8 cellular contexts compared by ENCODE assay signal in genomic region chr1:25247829-25248754, GRCh38. TPM values are rescaled to one million over a fixed set of nuclear protein-coding genes. Genes with fewer than 3 reads are reported as not detected.
DNase-seq lines count a peak whose midpoint lies in the region; ATAC-seq, FAIRE-seq and TF ChIP-seq lines count a peak whose summit lies in the region.

No MANE protein-coding gene starts in this region.

- no peak for TF ChIP-seq POLR2A in transverse colon (IDR thresholded peaks at IDR 0.05)

- peak overlapping the region; percentile 99 to 100 for H3K4me3 ChIP-seq in kidney (ENCODE audit: low read length in 2 of 2)
- peak overlapping the region; percentile 77 to 98 (median 90) for H3K4me3 ChIP-seq in transverse colon

- H3K4me1 ChIP-seq in kidney (ENCODE audit: control insufficient read depth in 1 of 2, insufficient read depth in 1 of 2, low read depth in 1 of 2, low read length in 2 of 2) (peaks cover 5 to 11% of the 10 kb centered on the region in 2 donors), transverse colon (peaks cover 13 to 34% (median 25%) of the 10 kb centered on the region in 4 donors)

- no peaks in the 10 kb centered on the region for H3K9me3 Mint-ChIP-seq in activated T-helper 17 cell treated with anti-CD3 and anti-CD28 coated beads, Interleukin-2, amount 50 U/mL, for 72 hours

- peaks cover 46% of the 10 kb centered on the region for H3K36me3 Mint-ChIP-seq in activated T-helper 17 cell treated with anti-CD3 and anti-CD28 coated beads, Interleukin-2, amount 50 U/mL, for 72 hours (ENCODE audit: low read depth)

- in situ Hi-C loops in transverse colon (cut with MboI; ENCODE audit: low pct_ligation_motif_present in 1 of 4, low pct_unique_long_range_greater_than_20kb in 1 of 4, low sequenced_read_pairs in 3 of 4): no loop called here

- no peak for TF ChIP-seq EP300 in transverse colon (IDR thresholded peaks at IDR 0.05; ENCODE audit: low read depth)

- H3K4me1 Mint-ChIP-seq in activated T-helper 17 cell treated with anti-CD3 and anti-CD28 coated beads, Interleukin-2, amount 50 U/mL, for 72 hours: peaks cover 27% of the 10 kb centered on the region

- no peak for FAIRE-seq in kidney (lab: Jason Lieb, UNC)

- no peak for DNase-seq in kidney
- DNase-seq in transverse colon: no peak
- DNase-seq in AML-193 (lab: John Stamatoyannopoulos, UW): no peak
- DNase-seq in NOMO-1 treated with dmso at 0.1 percent for 144 hours (lab: John Stamatoyannopoulos, UW; ENCODE audit: unreplicated experiment): no peak
- no peak for DNase-seq in head of caudate nucleus

- peak overlapping the region; percentile 54 to 94 for H3K9ac ChIP-seq in kidney (ENCODE audit: low read length in 2 of 2)

- TF ChIP-seq CTCF in GM12872 (IDR thresholded peaks at IDR 0.05; ENCODE audit: insufficient read depth, low read depth, low read length) (peak; percentile 44; the same call in 2 of the 3 replicates), kidney (IDR thresholded peaks at IDR 0.05; ENCODE audit: borderline replicate concordance, extremely low read depth, insufficient read depth) (no peak), transverse colon (IDR thresholded peaks at IDR 0.05) (peak in 1 of 5 experiments; percentile 3)

- ATAC-seq in HG02759 (IDR thresholded peaks at IDR 0.05; ENCODE audit: unreplicated experiment): peak; percentile 42
- no peak for ATAC-seq in activated T-helper 17 cell treated with anti-CD3 and anti-CD28 coated beads, Interleukin-2, amount 50 U/mL, for 72 hours (replicated peaks)

- H3K27ac Mint-ChIP-seq in activated T-helper 17 cell treated with anti-CD3 and anti-CD28 coated beads, Interleukin-2, amount 50 U/mL, for 72 hours: peak overlapping the region; percentile 97

- H3K27me3 ChIP-seq in transverse colon: no peaks in the 10 kb centered on the region

- intact Hi-C loops in kidney (cut with DNase I): no loop called here
- intact Hi-C loops in transverse colon (cut with DNase I; ENCODE audit: low total_unique reads): no loop called here
- intact Hi-C loops in head of caudate nucleus (cut with DNase I): loop anchor here (5.0 to 10.0 kb wide), 2 partner anchors 184 to 567 kb away; partner anchors contain the start of genes MACO1 and MTFR1L

- H3K27ac ChIP-seq in kidney (ENCODE audit: low read depth in 2 of 2, low read length in 2 of 2) (peak overlapping the region; percentile 97 to 98), transverse colon (peak overlapping the region; percentile 100)

- H3K27me3 Mint-ChIP-seq in activated T-helper 17 cell treated with anti-CD3 and anti-CD28 coated beads, Interleukin-2, amount 50 U/mL, for 72 hours: no peaks in the 10 kb centered on the region

- H3K9me3 ChIP-seq in kidney (ENCODE audit: control insufficient read depth in 1 of 2, low read length in 2 of 2) (no peaks in the 10 kb centered on the region), transverse colon (no peaks in the 10 kb centered on the region)

- H3K36me3 ChIP-seq in kidney (ENCODE audit: control insufficient read depth in 1 of 2, insufficient read depth in 2 of 2, low read length in 2 of 2) (peaks cover 17 to 29% of the 10 kb centered on the region in 2 donors), transverse colon (peaks cover 0 to 27% (median 12%) of the 10 kb centered on the region in 4 donors)

- H3K4me3 Mint-ChIP-seq in activated T-helper 17 cell treated with anti-CD3 and anti-CD28 coated beads, Interleukin-2, amount 50 U/mL, for 72 hours: peak overlapping the region; percentile 94

- 25 to 70% methylated on average over 9 to 27 of the region's 30 CpGs for WGBS in transverse colon (ENCODE audit: low coverage in 1 of 2), 2 donors

RNA-seq across cellular contexts. Expression of gene RSRP1, which starts 0.8 kb away (rescaled TPM):
- total RNA-seq in activated T-helper 17 cell treated with anti-CD3 and anti-CD28 coated beads, Interleukin-2, amount 50 U/mL, for 72 hours: 100 to 1,000 TPM; 120 to 228 TPM
- total RNA-seq in kidney (123 TPM), transverse colon (100 to 1,000 TPM; 231 to 467 (median 279) TPM)
- 118 TPM for polyA plus RNA-seq in kidney (ENCODE audit: insufficient read depth, low read depth, low replicate concordance)

RNA-seq across cellular contexts. Expression of gene SYF2, which starts 15.8 kb away (rescaled TPM):
- 10 to 100 TPM; 39.1 to 46.1 TPM for total RNA-seq in activated T-helper 17 cell treated with anti-CD3 and anti-CD28 coated beads, Interleukin-2, amount 50 U/mL, for 72 hours
- total RNA-seq in kidney: 53.8 TPM
- 91.5 TPM for polyA plus RNA-seq in kidney (ENCODE audit: insufficient read depth, low read depth, low replicate concordance)
- 10 to 100 TPM in 3 of 4 donors, 1 to 10 TPM in 1; 2.8 to 63.1 (median 36.6) TPM for total RNA-seq in transverse colon

RNA-seq across cellular contexts. Expression of gene RHD, which starts 24.2 kb away (rescaled TPM):
- under 1 TPM in 1 of 2 donors, not detected in 1; 0.11 TPM for total RNA-seq in activated T-helper 17 cell treated with anti-CD3 and anti-CD28 coated beads, Interleukin-2, amount 50 U/mL, for 72 hours
- total RNA-seq in kidney (not detected), transverse colon (not detected)
- not detected for polyA plus RNA-seq in kidney (ENCODE audit: insufficient read depth, low read depth, low replicate concordance)
